29 cellular contexts compared by ENCODE assay signal in genomic region chr14:53140585-53140984, GRCh38.
"Had no signal": no experiment of that assay in that cellular context is flagged by ENCODE, and none has a peak within 500 bp of the region (broad histone marks: within the 10 kb centered on the region; RNA-seq: fewer than 3 reads in every experiment).

No MANE protein-coding gene starts in this region.

- ATAC-seq: activated CD4-positive, alpha-beta T cell treated with anti-CD3 and anti-CD28 coated beads for 36 hours; activated naive CD4-positive, alpha-beta T cell treated with anti-CD3 and anti-CD28 coated beads, Interleukin-2, amount 50 U/mL, for 72 hours; activated T-cell treated with anti-CD3 and anti-CD28 coated beads, Interleukin-2, amount 50 U/mL, for 72 hours; esophagus mucosa; T-helper 17 cell had no signal

- H3K27ac Mint-ChIP-seq: activated CD4-positive, alpha-beta memory T cell treated with anti-CD3 and anti-CD28 coated beads, Interleukin-2, amount 10 ng/mL, durations not matched to agents 7 days and 5 days; activated CD4-positive, alpha-beta T cell treated with anti-CD3 and anti-CD28 coated beads for 36 hours; activated CD4-positive, alpha-beta T cell treated with anti-CD3 and anti-CD28 coated beads, Interleukin-2, amount 10 ng/mL, durations not matched to agents 24 days and 14 days; activated naive CD4-positive, alpha-beta T cell treated with anti-CD3 and anti-CD28 coated beads, Interleukin-2, amount 10 ng/mL, durations not matched to agents 7 days and 5 days; activated naive CD8-positive, alpha-beta T cell treated with anti-CD3 and anti-CD28 coated beads, Interleukin-2, amount 10 ng/mL, durations not matched to agents 7 days and 5 days; activated T-cell treated with anti-CD3 and anti-CD28 coated beads, Interleukin-2, amount 50 U/mL, for 24 hours; T-helper 17 cell had no signal

- DNase-seq: activated CD4-positive, alpha-beta memory T cell treated with anti-CD3 and anti-CD28 coated beads, Interleukin-2, amount 10 ng/mL, durations not matched to agents 7 days and 5 days; activated CD4-positive, alpha-beta T cell treated with anti-CD3 and anti-CD28 coated beads for 36 hours; activated CD4-positive, alpha-beta T cell treated with anti-CD3 and anti-CD28 coated beads, Interleukin-2, amount 10 ng/mL, durations not matched to agents 24 days and 14 days; activated CD4-positive, CD25-positive, alpha-beta regulatory T cell; activated CD4-positive, CD25-positive, alpha-beta regulatory T cell treated with anti-CD3 and anti-CD28 coated beads, Interleukin-2, amount 50 U/mL, for 72 hours; activated CD8-positive, alpha-beta memory T cell treated with anti-CD3 and anti-CD28 coated beads, Interleukin-2, amount 50 U/mL, for 48 hours; activated gamma-delta T cell; activated naive CD4-positive, alpha-beta T cell; activated naive CD4-positive, alpha-beta T cell treated with anti-CD3 and anti-CD28 coated beads, Interleukin-2, amount 10 ng/mL, durations not matched to agents 7 days and 5 days; activated naive CD8-positive, alpha-beta T cell treated with anti-CD3 and anti-CD28 coated beads, Interleukin-2, amount 10 ng/mL, durations not matched to agents 7 days and 5 days; activated T-cell treated with anti-CD3 and anti-CD28 coated beads for 4 hours; activated T-cell treated with anti-CD3 and anti-CD28 coated beads, Interleukin-2, amount 50 U/mL, for 24 hours; activated T-cell treated with anti-CD3 and anti-CD28 coated beads, Interleukin-2, amount 50 U/mL, for 72 hours; amniotic stem cell; anterior cingulate cortex; brain microvascular endothelial cell; cortex of kidney; dermis blood vessel endothelial cell; effector CD4-positive, alpha-beta T cell; foreskin fibroblast; head of caudate nucleus; T-helper 1 cell; T-helper 17 cell had no signal

- H3K36me3 ChIP-seq: brain microvascular endothelial cell had no signal

- H3K27me3 ChIP-seq: brain microvascular endothelial cell had no signal

- H3K4me3 Mint-ChIP-seq: activated CD4-positive, alpha-beta memory T cell treated with anti-CD3 and anti-CD28 coated beads, Interleukin-2, amount 10 ng/mL, durations not matched to agents 7 days and 5 days; activated CD4-positive, alpha-beta T cell treated with anti-CD3 and anti-CD28 coated beads for 36 hours; activated CD4-positive, alpha-beta T cell treated with anti-CD3 and anti-CD28 coated beads, Interleukin-2, amount 10 ng/mL, durations not matched to agents 24 days and 14 days; activated naive CD4-positive, alpha-beta T cell treated with anti-CD3 and anti-CD28 coated beads, Interleukin-2, amount 10 ng/mL, durations not matched to agents 7 days and 5 days; activated naive CD8-positive, alpha-beta T cell treated with anti-CD3 and anti-CD28 coated beads, Interleukin-2, amount 10 ng/mL, durations not matched to agents 7 days and 5 days; activated T-cell treated with anti-CD3 and anti-CD28 coated beads, Interleukin-2, amount 50 U/mL, for 24 hours; activated T-cell treated with anti-CD3 and anti-CD28 coated beads, Interleukin-2, amount 50 U/mL, for 72 hours; T-helper 17 cell had no signal

- H3K27me3 Mint-ChIP-seq: activated CD4-positive, alpha-beta memory T cell treated with anti-CD3 and anti-CD28 coated beads, Interleukin-2, amount 10 ng/mL, durations not matched to agents 7 days and 5 days; activated CD4-positive, alpha-beta T cell treated with anti-CD3 and anti-CD28 coated beads for 36 hours; activated CD4-positive, alpha-beta T cell treated with anti-CD3 and anti-CD28 coated beads, Interleukin-2, amount 10 ng/mL, durations not matched to agents 24 days and 14 days; activated naive CD4-positive, alpha-beta T cell treated with anti-CD3 and anti-CD28 coated beads, Interleukin-2, amount 10 ng/mL, durations not matched to agents 7 days and 5 days; activated naive CD8-positive, alpha-beta T cell treated with anti-CD3 and anti-CD28 coated beads, Interleukin-2, amount 10 ng/mL, durations not matched to agents 7 days and 5 days; activated T-cell treated with anti-CD3 and anti-CD28 coated beads, Interleukin-2, amount 50 U/mL, for 24 hours; T-helper 17 cell had no signal

- FAIRE-seq: astrocyte, bronchial epithelial cell, colon, frontal cortex had no signal

- H3K27ac ChIP-seq: brain microvascular endothelial cell had no signal
